ENCODE assay signal across 28 cellular contexts in genomic region chr20:47887477-47888080, GRCh38.
"Had no signal": no experiment of that assay in that cellular context is flagged by ENCODE, and none has a peak within 500 bp of the region (broad histone marks: within the 10 kb centered on the region; RNA-seq: fewer than 3 reads in every experiment).

No MANE protein-coding gene starts in this region.

- ATAC-seq: activated CD4-positive, alpha-beta T cell treated with anti-CD3 and anti-CD28 coated beads for 36 hours; activated CD8-positive, alpha-beta memory T cell treated with anti-CD3 and anti-CD28 coated beads, Interleukin-2, amount 10 ng/mL, durations not matched to agents 7 days and 5 days; activated CD8-positive, alpha-beta T cell treated with anti-CD3 and anti-CD28 coated beads, Interleukin-2, amount 10 ng/mL, durations not matched to agents 7 days and 5 days; activated naive CD8-positive, alpha-beta T cell treated with anti-CD3 and anti-CD28 coated beads, Interleukin-2, amount 50 U/mL, for 24 hours; body of pancreas; gastroesophageal sphincter; T-helper 17 cell had no signal

- H3K27me3 ChIP-seq: adrenal gland, body of pancreas, colonic mucosa, gastroesophageal sphincter had no signal

- H3K27ac ChIP-seq: adrenal gland, body of pancreas, colonic mucosa, epithelial cell of prostate, esophagus squamous epithelium, gastroesophageal sphincter had no signal

- H3K36me3 ChIP-seq: adrenal gland, colonic mucosa, esophagus squamous epithelium, gastroesophageal sphincter had no signal

- DNase-seq: activated CD4-positive, alpha-beta memory T cell treated with anti-CD3 and anti-CD28 coated beads for 36 hours; activated CD4-positive, alpha-beta T cell treated with anti-CD3 and anti-CD28 coated beads for 36 hours; activated CD4-positive, alpha-beta T cell treated with anti-CD3 and anti-CD28 coated beads, Interleukin-2, amount 10 ng/mL, durations not matched to agents 24 days and 14 days; activated CD4-positive, CD25-positive, alpha-beta regulatory T cell; activated CD4-positive, CD25-positive, alpha-beta regulatory T cell treated with anti-CD3 and anti-CD28 coated beads, Interleukin-2, amount 50 U/mL, for 72 hours; activated CD8-positive, alpha-beta memory T cell treated with anti-CD3 and anti-CD28 coated beads, Interleukin-2, amount 10 ng/mL, durations not matched to agents 7 days and 5 days; activated CD8-positive, alpha-beta memory T cell treated with anti-CD3 and anti-CD28 coated beads, Interleukin-2, amount 50 U/mL, for 4 hours; activated CD8-positive, alpha-beta T cell treated with anti-CD3 and anti-CD28 coated beads, Interleukin-2, amount 10 ng/mL, durations not matched to agents 7 days and 5 days; activated gamma-delta T cell treated with Interleukin-2 at 50 U/mL for 16 hours; activated naive CD4-positive, alpha-beta T cell treated with Interleukin-2 at 50 U/mL for 16 hours; activated naive CD8-positive, alpha-beta T cell treated with anti-CD3 and anti-CD28 coated beads for 36 hours; activated naive CD8-positive, alpha-beta T cell treated with anti-CD3 and anti-CD28 coated beads, Interleukin-2, amount 50 U/mL, for 24 hours; activated T-cell treated with anti-CD3 and anti-CD28 coated beads, Interleukin-2, amount 50 U/mL, for 1 hour; activated T-cell treated with anti-CD3 and anti-CD28 coated beads, Interleukin-2, amount 50 U/mL, for 48 hours; adrenal gland; amygdala; aorta; body of pancreas; central memory CD4-positive, alpha-beta T cell; cerebellar nuclear complex; colonic mucosa; effector CD8-positive, alpha-beta T cell; esophagus squamous epithelium; foreskin melanocyte; T-helper 1 cell; T-helper 17 cell had no signal

- H3K4me1 ChIP-seq: adrenal gland, body of pancreas, colonic mucosa, gastroesophageal sphincter had no signal

- H3K9me3 ChIP-seq: adrenal gland, body of pancreas, colonic mucosa, esophagus squamous epithelium, gastroesophageal sphincter had no signal

- H3K4me3 ChIP-seq: adrenal gland, body of pancreas, colonic mucosa, esophagus squamous epithelium, gastroesophageal sphincter had no signal
